Comparison of ENCODE assay signal across 9 cellular contexts in the genomic region with DNA sequence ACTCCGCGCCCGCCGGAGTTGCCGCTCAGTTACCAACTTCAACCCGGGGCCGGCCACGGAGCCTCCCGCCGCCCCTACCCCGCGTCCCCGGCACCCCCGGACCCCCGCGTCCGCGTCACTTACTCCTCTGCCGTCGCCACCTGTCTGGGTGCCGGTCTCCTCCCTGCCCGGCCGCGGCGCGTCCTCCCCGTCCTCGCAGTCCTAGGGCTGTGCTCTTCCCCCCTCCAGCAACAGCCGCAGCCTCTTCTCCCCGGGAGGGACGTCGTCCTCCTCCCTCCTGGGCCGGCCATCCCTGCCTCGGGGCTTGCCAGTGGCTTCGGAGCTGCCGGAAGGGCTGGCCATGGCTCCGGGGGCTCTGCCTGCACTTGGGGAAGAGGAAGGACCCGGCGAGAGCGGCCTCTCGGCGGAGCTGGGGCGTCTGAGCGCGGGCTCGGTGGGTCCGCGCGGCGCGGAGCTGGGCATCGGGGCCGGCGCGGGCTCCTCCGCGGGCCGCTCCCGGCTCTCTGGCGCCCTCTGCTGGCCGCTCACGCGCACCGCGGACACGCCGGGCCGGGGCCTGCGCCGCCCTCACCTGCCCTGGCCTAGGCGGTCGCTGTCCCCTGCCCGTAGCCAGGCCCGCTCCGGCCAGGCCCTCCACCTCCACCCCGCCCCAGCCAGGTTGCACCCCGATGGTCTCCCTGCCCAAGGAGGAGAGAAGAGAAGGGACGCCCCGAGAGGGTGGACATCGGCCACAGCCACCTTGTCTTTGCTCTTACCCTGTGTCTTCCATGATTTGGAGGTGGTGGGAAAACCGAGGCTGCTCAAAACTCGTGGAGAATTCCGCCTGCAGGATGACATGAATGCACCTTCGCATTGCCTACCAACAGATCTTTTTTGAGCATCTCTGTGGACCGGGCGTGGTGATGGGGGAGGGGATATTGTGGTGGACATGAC. TPM values are rescaled to one million over a fixed set of nuclear protein-coding genes. Genes with fewer than 3 reads are reported as not detected.
DNase-seq lines count a peak whose midpoint lies in the region; ATAC-seq, FAIRE-seq and TF ChIP-seq lines count a peak whose summit lies in the region.
"Not testable (repeated sequence)": the region's sequence is repeated elsewhere in the genome, so short reads cannot be mapped to it uniquely, and the experiment has no call there.
"Had no signal": no experiment of that assay in that cellular context is flagged by ENCODE, and none has a peak within 500 bp of the region (broad histone marks: within the 10 kb centered on the region; RNA-seq: fewer than 3 reads in every experiment).

No MANE protein-coding gene starts in this region.

- H3K4me2 ChIP-seq in OCI-LY3 (ENCODE audit: low read length) (peak overlapping the region; percentile 58), hepatocyte (peak overlapping the region; percentile 96)

- intact Hi-C loops in CD8-positive, alpha-beta T cell (cut with DNase I, micrococcal nuclease): loop anchor here (1.0 to 5.0 kb wide), 3 partner anchors 61 to 376 kb away; no protein-coding TSS in a partner anchor
- intact Hi-C loops in activated CD4-positive, alpha-beta memory T cell treated with anti-CD3 and anti-CD28 coated beads for 36 hours (cut with micrococcal nuclease): loop anchor here (10.0 kb wide), 1 partner anchor 378 kb away; no protein-coding TSS in a partner anchor
- intact Hi-C loops in pancreas (cut with DNase I): not testable (repeated sequence)

- ATAC-seq in CD8-positive, alpha-beta T cell: peak; percentile 59
- peak in 3 of 4 donors; percentile 49 to 75 (median 72) for ATAC-seq in pancreas
- ATAC-seq in stimulated activated memory B cell treated with anti-CD40 and anti-IgM and Interleukin-4, amounts not matched to agents 10 μg/mL and 1 μg/mL and 100 μg/mL, for 72 hours: not testable (repeated sequence)

- not testable (repeated sequence) for H3K27ac ChIP-seq in CD8-positive, alpha-beta T cell (ENCODE audit: low read depth, low read length); OCI-LY3 (ENCODE audit: low read length); hepatocyte; pancreas

- H3K79me2 ChIP-seq in OCI-LY3 (ENCODE audit: low read length); hepatocyte: not testable (repeated sequence)

- WGBS in hepatocyte (ENCODE audit: low lambda C conversion rate, missing lambda C conversion rate): 11% methylated on average over 54 of the region's 86 CpGs
- 3 to 10% methylated on average over 19 to 79 of the region's 86 CpGs for WGBS in pancreas, 2 donors

- H3K4me3 ChIP-seq in CD8-positive, alpha-beta T cell (ENCODE audit: low read depth, low read length): peak overlapping the region; percentile 35
- peak overlapping the region; percentile 61 for H3K4me3 ChIP-seq in OCI-LY3 (ENCODE audit: low read length)
- peak overlapping the region; percentile 29 for H3K4me3 ChIP-seq in bronchial epithelial cell (ENCODE audit: low read depth, low read length)
- peak overlapping the region; percentile 52 for H3K4me3 ChIP-seq in hepatocyte
- peak overlapping the region in 3 of 4 donors; percentile 14 to 47 (median 42) for H3K4me3 ChIP-seq in pancreas

- H2AFZ ChIP-seq in OCI-LY3 (ENCODE audit: low read depth, low read length) (peak overlapping the region; percentile 58; the same call in 1 of the 2 replicates), hepatocyte (peak overlapping the region; percentile 77)

- not testable (repeated sequence) for H3K36me3 ChIP-seq in CD8-positive, alpha-beta T cell (ENCODE audit: insufficient read depth, low read length); OCI-LY3 (replicated peaks; ENCODE audit: low read depth, low read length); bronchial epithelial cell (ENCODE audit: control insufficient read depth, insufficient read depth, low read length); hepatocyte (replicated peaks; ENCODE audit: insufficient read depth, low read depth); pancreas

- H3K27me3 Mint-ChIP-seq in CD8-positive, alpha-beta T cell (ENCODE audit: low read depth): peaks cover 25% of the 10 kb centered on the region
- peaks cover 40% of the 10 kb centered on the region for H3K27me3 Mint-ChIP-seq in activated CD4-positive, alpha-beta memory T cell treated with anti-CD3 and anti-CD28 coated beads for 36 hours
- peaks cover 59% of the 10 kb centered on the region for H3K27me3 Mint-ChIP-seq in stimulated activated memory B cell treated with anti-CD40 and anti-IgM and Interleukin-4, amounts not matched to agents 10 μg/mL and 1 μg/mL and 100 μg/mL, for 72 hours

- H3K9ac ChIP-seq in OCI-LY3 (ENCODE audit: low read length): not testable (repeated sequence)

- H3K4me1 Mint-ChIP-seq in CD8-positive, alpha-beta T cell (ENCODE audit: low read depth); activated CD4-positive, alpha-beta memory T cell treated with anti-CD3 and anti-CD28 coated beads for 36 hours (ENCODE audit: low read depth): not testable (repeated sequence)
- peaks cover 13% of the 10 kb centered on the region for H3K4me1 Mint-ChIP-seq in stimulated activated memory B cell treated with anti-CD40 and anti-IgM and Interleukin-4, amounts not matched to agents 10 μg/mL and 1 μg/mL and 100 μg/mL, for 72 hours

- CTCF ChIA-PET in CD8-positive, alpha-beta T cell (lab: Charles Lee): interaction anchor here (0.7 to 3.5 kb wide), 6 partner anchors 9 to 375 kb away, joined by 3 to 16 read pairs (median 5); no protein-coding TSS in a partner anchor
- CTCF ChIA-PET in activated CD4-positive, alpha-beta memory T cell treated with anti-CD3 and anti-CD28 coated beads for 36 hours (lab: Charles Lee): interaction anchor here (0.6 to 1.7 kb wide), 15 partner anchors 8 to 510 kb away, joined by 3 to 14 read pairs (median 4); no protein-coding TSS in a partner anchor

- not testable (repeated sequence) for H3K27me3 ChIP-seq in CD8-positive, alpha-beta T cell (ENCODE audit: insufficient read depth, low read length); OCI-LY3 (ENCODE audit: low read depth, low read length); bronchial epithelial cell (ENCODE audit: control insufficient read depth, insufficient read depth, low read length); hepatocyte; pancreas

- not testable (repeated sequence) for FAIRE-seq in bronchial epithelial cell (lab: Jason Lieb, UNC); pancreas (lab: Jason Lieb, UNC)

- not testable (repeated sequence) for H3K9me2 ChIP-seq in hepatocyte (replicated peaks; ENCODE audit: insufficient read depth)

- H3K36me3 Mint-ChIP-seq in CD8-positive, alpha-beta T cell; activated CD4-positive, alpha-beta memory T cell treated with anti-CD3 and anti-CD28 coated beads for 36 hours; stimulated activated memory B cell treated with anti-CD40 and anti-IgM and Interleukin-4, amounts not matched to agents 10 μg/mL and 1 μg/mL and 100 μg/mL, for 72 hours: not testable (repeated sequence)

- POLR2A ChIA-PET in CD8-positive, alpha-beta T cell (lab: Charles Lee); activated CD4-positive, alpha-beta memory T cell treated with anti-CD3 and anti-CD28 coated beads for 36 hours (lab: Charles Lee): not testable (repeated sequence)

- H3K9me3 Mint-ChIP-seq in CD8-positive, alpha-beta T cell; activated CD4-positive, alpha-beta memory T cell treated with anti-CD3 and anti-CD28 coated beads for 36 hours; stimulated activated memory B cell treated with anti-CD40 and anti-IgM and Interleukin-4, amounts not matched to agents 10 μg/mL and 1 μg/mL and 100 μg/mL, for 72 hours: not testable (repeated sequence)

- H4K20me1 ChIP-seq in OCI-LY3 (ENCODE audit: insufficient read depth, low read length); hepatocyte (ENCODE audit: insufficient read depth, poor library complexity, severe bottlenecking): not testable (repeated sequence)

- DNase-seq in CD8-positive, alpha-beta T cell: peak; percentile 34 to 83 (median 58)
- peak; percentile 54 for DNase-seq in HT-29 (ENCODE audit: low spot score)
- DNase-seq in activated CD4-positive, alpha-beta memory T cell treated with anti-CD3 and anti-CD28 coated beads for 36 hours: peak; percentile 70
- not testable (repeated sequence) for DNase-seq in bronchial epithelial cell (ENCODE audit: low read depth)
- peak; percentile 60 for DNase-seq in hepatocyte (ENCODE audit: low spot score)
- DNase-seq in pancreas: peak; percentile 26 to 94 (median 68)

- H3K4me3 Mint-ChIP-seq in CD8-positive, alpha-beta T cell: peak overlapping the region; percentile 69
- H3K4me3 Mint-ChIP-seq in activated CD4-positive, alpha-beta memory T cell treated with anti-CD3 and anti-CD28 coated beads for 36 hours: peak overlapping the region; percentile 36
- H3K4me3 Mint-ChIP-seq in stimulated activated memory B cell treated with anti-CD40 and anti-IgM and Interleukin-4, amounts not matched to agents 10 μg/mL and 1 μg/mL and 100 μg/mL, for 72 hours: peak overlapping the region; percentile 55

- H3K4me1 ChIP-seq in CD8-positive, alpha-beta T cell (ENCODE audit: insufficient read depth, low read length); OCI-LY3 (ENCODE audit: low read length); hepatocyte (ENCODE audit: insufficient read depth); pancreas: not testable (repeated sequence)

- peak; percentile 48 for TF ChIP-seq CTCF in CD8-positive, alpha-beta T cell (IDR thresholded peaks at IDR 0.05)
- TF ChIP-seq CTCF in OCI-LY3 (IDR thresholded peaks at IDR 0.05; ENCODE audit: low read depth, low read length): peak; percentile 30
- peak; percentile 48 for TF ChIP-seq CTCF in bronchial epithelial cell (IDR thresholded peaks at IDR 0.05; ENCODE audit: insufficient read depth, low read length, severe bottlenecking)
- TF ChIP-seq CTCF in hepatocyte (IDR thresholded peaks at IDR 0.05; ENCODE audit: poor library complexity): peak; percentile 42
- peak; percentile 37 to 69 (median 58) for TF ChIP-seq CTCF in pancreas (IDR thresholded peaks at IDR 0.05)

- not testable (repeated sequence) for H3K9me3 ChIP-seq in CD8-positive, alpha-beta T cell (ENCODE audit: low read length); OCI-LY3 (ENCODE audit: insufficient read depth, low read length); hepatocyte (ENCODE audit: low read depth); pancreas

- not testable (repeated sequence) for H3K27ac Mint-ChIP-seq in CD8-positive, alpha-beta T cell; activated CD4-positive, alpha-beta memory T cell treated with anti-CD3 and anti-CD28 coated beads for 36 hours; stimulated activated memory B cell treated with anti-CD40 and anti-IgM and Interleukin-4, amounts not matched to agents 10 μg/mL and 1 μg/mL and 100 μg/mL, for 72 hours

RNA-seq across cellular contexts. Expression of gene TRH, which starts 28.4 kb away (rescaled TPM):
- total RNA-seq in CD8-positive, alpha-beta T cell: not detected
- total RNA-seq in HT-29 (2014; rRNA removed; shearing (Covaris generic)): not detected in 2 replicates
- not detected for total RNA-seq in activated CD4-positive, alpha-beta memory T cell treated with anti-CD3 and anti-CD28 coated beads for 36 hours
- total RNA-seq in bronchial epithelial cell (not detected in 2 replicates), hepatocyte (not detected in 2 replicates), pancreas (not detected)
- polyA plus RNA-seq in hepatocyte (0.27 TPM in 1 of 2 replicates, not detected in the other), pancreas (not detected)
- total RNA-seq: esophagus mucosa had no signal
